In the genomic region with DNA sequence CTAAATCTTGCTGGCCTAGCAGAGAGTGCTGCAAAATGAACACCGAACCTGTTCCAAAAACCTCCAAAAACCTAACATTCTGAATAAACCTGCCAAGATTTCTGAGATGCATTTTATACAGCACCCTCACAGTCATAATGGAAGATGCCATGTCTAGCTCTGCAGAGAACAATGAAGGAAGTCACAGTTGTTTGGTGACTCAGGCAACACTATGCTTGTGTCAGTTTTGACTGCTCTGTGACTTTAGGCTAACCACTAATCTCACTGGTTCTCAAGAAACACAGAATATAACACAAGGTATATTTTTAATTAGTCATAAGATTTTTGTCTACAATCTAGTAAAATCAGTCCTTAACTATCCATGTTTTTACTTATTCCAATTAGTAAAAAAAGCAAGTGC, we compare ENCODE assay signal across 27 cellular contexts.
A peak's percentile ranks its signal among the peaks of the same experiment; 100 is the strongest.
DNase-seq lines count a peak whose midpoint lies in the region; ATAC-seq and TF ChIP-seq lines count a peak whose summit lies in the region.
"Had no signal": no experiment of that assay in that cellular context is flagged by ENCODE, and none has a peak within 500 bp of the region (broad histone marks: within the 10 kb centered on the region; RNA-seq: fewer than 3 reads in every experiment).

No MANE protein-coding gene starts in this region.

- DNase-seq in A673 (ENCODE audit: low spot score): peak; percentile 22
- DNase-seq in HT1080 (ENCODE audit: low read depth): peak; percentile 65
- peak; percentile 2 for DNase-seq in epithelial cell of esophagus (ENCODE audit: low read depth)
- DNase-seq in NCI-H774 (lab: John Stamatoyannopoulos, UW): no peak
- no peak for DNase-seq in NCI-H446 (lab: John Stamatoyannopoulos, UW)
- DNase-seq in glomerular visceral epithelial cell (ENCODE audit: extremely low spot score): no peak
- DNase-seq: activated CD4-positive, alpha-beta T cell treated with anti-CD3 and anti-CD28 coated beads, Interleukin-2, amount 10 ng/mL, durations not matched to agents 24 days and 14 days; aorta; effector memory CD8-positive, alpha-beta T cell; left ventricle myocardium superior; MG63; NCI-H1436; NCI-H526; right lobe of liver; SK-N-SH; stimulated activated naive CD8-positive, alpha-beta T cell treated with anti-CD3 and anti-CD28 coated beads, Interleukin-15, Interleukin-2, amounts not matched to agents 100 U/mL and 50 U/mL, for 24 hours; T-helper 17 cell; uterus had no signal

- H3K27me3 ChIP-seq in A673 (replicated peaks; ENCODE audit: insufficient read depth, low read depth, low read length, poor library complexity): no peaks in the 10 kb centered on the region
- H3K27me3 ChIP-seq: BLaER1, cardiac muscle cell, gastroesophageal sphincter, MG63, right lobe of liver, uterus had no signal

- H3K4me1 ChIP-seq in A673 (ENCODE audit: insufficient read depth, low read length, poor library complexity, severe bottlenecking): peaks cover 13% of the 10 kb centered on the region
- H3K4me1 ChIP-seq: BLaER1, gastroesophageal sphincter, parathyroid adenoma, right lobe of liver, uterus had no signal

- no peaks in the 10 kb centered on the region for H3K9me3 ChIP-seq in A673 (ENCODE audit: low read depth, low read length, poor library complexity, severe bottlenecking)
- H3K9me3 ChIP-seq: BLaER1, gastroesophageal sphincter, MG63, right lobe of liver, SK-N-SH, thoracic aorta, uterus had no signal

- ATAC-seq in GM18907 (IDR thresholded peaks at IDR 0.05; ENCODE audit: unreplicated experiment) (peak; percentile 69), GM21825 (IDR thresholded peaks at IDR 0.05; ENCODE audit: unreplicated experiment) (no peak)
- ATAC-seq: effector memory CD8-positive, alpha-beta T cell; gastroesophageal sphincter; left ventricle myocardium superior; natural killer cell treated with Interleukin-12 subunit alpha and Interleukin-12 subunit beta and Interleukin-15 and Interleukin-18, amount 100 ng/mL, for 72 hours; right lobe of liver; stimulated activated naive CD8-positive, alpha-beta T cell treated with anti-CD3 and anti-CD28 coated beads, Interleukin-15, Interleukin-2, amounts not matched to agents 100 U/mL and 50 U/mL, for 24 hours; T-helper 17 cell had no signal

- H3K36me3 ChIP-seq in A673 (ENCODE audit: insufficient read depth, low read length, poor library complexity, severe bottlenecking): no peaks in the 10 kb centered on the region
- H3K36me3 ChIP-seq: BLaER1, cardiac muscle cell, gastroesophageal sphincter, MG63, right lobe of liver, thoracic aorta, uterus had no signal

- no TSS peak for BruUV-seq in A673 (replicated peaks; lab: Mats Ljungman, UMichigan)

- TF ChIP-seq CTCF in A673 (conservative IDR thresholded peaks at IDR 0.05; ENCODE audit: low read depth, low read length): no peak
- TF ChIP-seq CTCF in epithelial cell of esophagus (IDR thresholded peaks at IDR 0.05; ENCODE audit: insufficient read depth, low read depth, low read length, missing control alignments): no peak

- intact Hi-C loops in A673 (cut with micrococcal nuclease; ENCODE audit: unreplicated experiment): no loop called here

- no peak overlapping the region for H3K27ac ChIP-seq in A673 (ENCODE audit: low read depth, low read length, poor library complexity, severe bottlenecking)
- H3K27ac ChIP-seq: BLaER1, cardiac muscle cell, coronary artery, gastroesophageal sphincter, parathyroid adenoma, right lobe of liver, thoracic aorta, uterus had no signal

- CTCF ChIA-PET in A673 (lab: Charles Lee): no interaction called here

- H3K4me3 ChIP-seq in A673 (ENCODE audit: low read depth, low read length, poor library complexity, severe bottlenecking) (no peak overlapping the region), epithelial cell of esophagus (ENCODE audit: low read length) (no peak overlapping the region)
- H3K4me3 ChIP-seq: BLaER1, cardiac muscle cell, coronary artery, gastroesophageal sphincter, MG63, right lobe of liver, thoracic aorta, uterus had no signal

- POLR2A ChIA-PET in A673 (lab: Charles Lee; ENCODE audit: low non-redundant PET): no interaction called here

Comparison
In these comparisons a context has a peak if more than half of its experiments do, and no peak if none do; other contexts are left out.
1. DNase-seq: peak in A673 (single experiment), HT1080 (single experiment) and epithelial cell of esophagus (single experiment); none in NCI-H774 (single experiment), NCI-H446 (0 of 2) and glomerular visceral epithelial cell (single experiment).